In the genomic region with DNA sequence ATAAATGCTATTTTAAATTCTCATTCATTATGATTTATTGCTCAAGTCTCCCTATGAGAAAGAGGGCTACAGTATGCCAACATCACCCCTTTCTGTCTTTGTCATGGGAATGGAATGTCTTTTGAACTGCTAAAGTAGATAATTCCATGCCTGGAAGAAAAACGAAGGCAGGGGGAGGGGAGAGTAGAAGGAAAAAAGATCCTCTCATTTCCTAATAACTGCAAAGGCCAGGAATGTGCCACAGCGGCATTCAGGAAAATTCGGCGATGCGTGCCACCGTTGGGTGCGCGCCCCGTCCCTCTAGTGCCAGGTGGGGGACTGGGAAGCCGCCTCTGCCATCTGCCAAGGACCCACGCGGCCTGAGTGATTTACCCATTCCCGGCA, we compare ENCODE assay signal across 1 cellular context.
A peak's percentile ranks its signal among the peaks of the same experiment; 100 is the strongest.
TF ChIP-seq lines count a peak whose summit lies in the region.

No MANE protein-coding gene starts in this region.

TF ChIP-seq in HEK293, 187 proteins besides CTCF, POLR2A, EP300 and RAD21 (continued from another document):
- TF ChIP-seq ZNF114 (tag by site-specific recombination; IDR thresholded peaks at IDR 0.05) (no peak), BCL11B (tag by site-specific recombination; IDR thresholded peaks at IDR 0.05; ENCODE audit: low read depth) (no peak), ZNF266 (tag by site-specific recombination; IDR thresholded peaks at IDR 0.05; ENCODE audit: low read depth) (no peak), ZNF221 (tag by site-specific recombination; IDR thresholded peaks at IDR 0.05; ENCODE audit: borderline replicate concordance) (no peak), GLIS2 (tag by site-specific recombination; IDR thresholded peaks at IDR 0.05) (no peak), ZNF501 (tag by site-specific recombination; IDR thresholded peaks at IDR 0.05) (no peak), ZNF76 (tag by site-specific recombination; IDR thresholded peaks at IDR 0.05; ENCODE audit: borderline replicate concordance, low read depth) (no peak), ZNF174 (tag by site-specific recombination; IDR thresholded peaks at IDR 0.05) (no peak), KLF1 (tag by site-specific recombination; IDR thresholded peaks at IDR 0.05) (no peak), RBAK (tag by site-specific recombination; IDR thresholded peaks at IDR 0.05) (no peak), ZNF394 (tag by site-specific recombination; IDR thresholded peaks at IDR 0.05; ENCODE audit: borderline replicate concordance) (no peak), KLF16 (tag by site-specific recombination; IDR thresholded peaks at IDR 0.05) (no peak), ZNF426 (tag by site-specific recombination; IDR thresholded peaks at IDR 0.05) (no peak)
- TF ChIP-seq, protein P1, sequence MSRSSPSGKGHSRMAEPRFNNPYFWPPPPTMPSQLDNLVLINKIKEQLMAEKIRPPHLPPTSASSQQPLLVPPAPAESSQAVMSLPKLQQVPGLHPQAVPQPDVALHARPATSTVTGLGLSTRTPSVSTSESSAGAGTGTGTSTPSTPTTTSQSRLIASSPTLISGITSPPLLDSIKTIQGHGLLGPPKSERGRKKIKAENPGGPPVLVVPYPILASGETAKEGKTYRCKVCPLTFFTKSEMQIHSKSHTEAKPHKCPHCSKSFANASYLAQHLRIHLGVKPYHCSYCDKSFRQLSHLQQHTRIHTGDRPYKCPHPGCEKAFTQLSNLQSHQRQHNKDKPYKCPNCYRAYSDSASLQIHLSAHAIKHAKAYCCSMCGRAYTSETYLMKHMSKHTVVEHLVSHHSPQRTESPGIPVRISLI (tag by site-specific recombination; IDR thresholded peaks at IDR 0.05) = 0 out of 2 replicates have a peak, but pooled peaks have one; percentile 11
- TF ChIP-seq, protein P2, sequence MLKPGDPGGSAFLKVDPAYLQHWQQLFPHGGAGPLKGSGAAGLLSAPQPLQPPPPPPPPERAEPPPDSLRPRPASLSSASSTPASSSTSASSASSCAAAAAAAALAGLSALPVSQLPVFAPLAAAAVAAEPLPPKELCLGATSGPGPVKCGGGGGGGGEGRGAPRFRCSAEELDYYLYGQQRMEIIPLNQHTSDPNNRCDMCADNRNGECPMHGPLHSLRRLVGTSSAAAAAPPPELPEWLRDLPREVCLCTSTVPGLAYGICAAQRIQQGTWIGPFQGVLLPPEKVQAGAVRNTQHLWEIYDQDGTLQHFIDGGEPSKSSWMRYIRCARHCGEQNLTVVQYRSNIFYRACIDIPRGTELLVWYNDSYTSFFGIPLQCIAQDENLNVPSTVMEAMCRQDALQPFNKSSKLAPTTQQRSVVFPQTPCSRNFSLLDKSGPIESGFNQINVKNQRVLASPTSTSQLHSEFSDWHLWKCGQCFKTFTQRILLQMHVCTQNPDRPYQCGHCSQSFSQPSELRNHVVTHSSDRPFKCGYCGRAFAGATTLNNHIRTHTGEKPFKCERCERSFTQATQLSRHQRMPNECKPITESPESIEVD (tag by site-specific recombination; IDR thresholded peaks at IDR 0.05) = 0 out of 2 replicates have a peak, but pooled peaks have one; percentile 38
- TF ChIP-seq, protein P3, sequence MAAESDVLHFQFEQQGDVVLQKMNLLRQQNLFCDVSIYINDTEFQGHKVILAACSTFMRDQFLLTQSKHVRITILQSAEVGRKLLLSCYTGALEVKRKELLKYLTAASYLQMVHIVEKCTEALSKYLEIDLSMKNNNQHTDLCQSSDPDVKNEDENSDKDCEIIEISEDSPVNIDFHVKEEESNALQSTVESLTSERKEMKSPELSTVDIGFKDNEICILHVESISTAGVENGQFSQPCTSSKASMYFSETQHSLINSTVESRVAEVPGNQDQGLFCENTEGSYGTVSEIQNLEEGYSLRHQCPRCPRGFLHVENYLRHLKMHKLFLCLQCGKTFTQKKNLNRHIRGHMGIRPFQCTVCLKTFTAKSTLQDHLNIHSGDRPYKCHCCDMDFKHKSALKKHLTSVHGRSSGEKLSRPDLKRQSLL (tag by site-specific recombination; IDR thresholded peaks at IDR 0.05) = no peak
TF ChIP-seq in HEK293: peak in this region for 4.
